ENCODE assay signal across 7 cellular contexts in genomic region chrX:79259073-79259689, GRCh38.
A peak's percentile ranks its signal among the peaks of the same experiment; 100 is the strongest.
DNase-seq lines count a peak whose midpoint lies in the region; ATAC-seq and TF ChIP-seq lines count a peak whose summit lies in the region.

No MANE protein-coding gene starts in this region.

- no peaks in the 10 kb centered on the region for H3K36me3 Mint-ChIP-seq in T-helper 17 cell (ENCODE audit: low read depth)

- TF ChIP-seq CTCF in fibroblast of pulmonary artery (IDR thresholded peaks at IDR 0.05; ENCODE audit: low read length, missing control alignments), result no peak

- peak; percentile 85 for ATAC-seq in GM19035 (IDR thresholded peaks at IDR 0.05; ENCODE audit: unreplicated experiment)
- ATAC-seq in HG02973 (IDR thresholded peaks at IDR 0.05; ENCODE audit: unreplicated experiment), result peak; percentile 93
- ATAC-seq in T-helper 17 cell, result peak; percentile 90

- H3K9me3 ChIP-seq in T-helper 17 cell (ENCODE audit: control insufficient read depth, low read length, poor library complexity, severe bottlenecking), result no peaks in the 10 kb centered on the region

- POLR2A ChIA-PET in HEK293T (lab: Yijun Ruan, JAX), result no interaction called here

- H3K27ac Mint-ChIP-seq in T-helper 17 cell, result peak overlapping the region; percentile 86

- peak in 2 of 3 donors; percentile 8 for DNase-seq in T-helper 17 cell
- peak; percentile 11 for DNase-seq in fibroblast of pulmonary artery (ENCODE audit: low read depth)
- no peak for DNase-seq in middle frontal gyrus (ENCODE audit: extremely low spot score, low spot score)
- no peak for DNase-seq in ecto neural progenitor cell (ENCODE audit: low spot score)
- DNase-seq in HEK293T (ENCODE audit: extremely low spot score), result no peak

- no peak overlapping the region for H3K4me3 ChIP-seq in fibroblast of pulmonary artery (replicated peaks; ENCODE audit: low read depth, low read length)

- no peaks in the 10 kb centered on the region for H3K27me3 Mint-ChIP-seq in T-helper 17 cell

- peaks cover 43% of the 10 kb centered on the region for H3K4me1 Mint-ChIP-seq in T-helper 17 cell

- CTCF ChIA-PET in HEK293T (lab: Yijun Ruan, JAX), result no interaction called here

- H3K4me3 Mint-ChIP-seq in T-helper 17 cell, result peak overlapping the region; percentile 68

TF ChIP-seq in HEK293T, 16 proteins besides CTCF, POLR2A, EP300 and RAD21:
- TF ChIP-seq LEF1 (IDR thresholded peaks at IDR 0.05; ENCODE audit: borderline replicate concordance) (no peak), L3MBTL2 (conservative IDR thresholded peaks at IDR 0.05) (no peak), ARNT (IDR thresholded peaks at IDR 0.05) (no peak), FOXM1 (IDR thresholded peaks at IDR 0.05; ENCODE audit: borderline replicate concordance) (no peak), BHLHE40 (IDR thresholded peaks at IDR 0.05; ENCODE audit: borderline replicate concordance) (no peak)

Comparison
In these comparisons a context has a peak if more than half of its experiments do, and no peak if none do; other contexts are left out.
1. DNase-seq: peak in T-helper 17 cell (2 of 3) and fibroblast of pulmonary artery (single experiment); none in middle frontal gyrus (single experiment), ecto neural progenitor cell (single experiment) and HEK293T (single experiment).
2. Peak in every context shown above with its lines, with median percentiles within 50 percentile points of each other: ATAC-seq.